ENCODE assay signal across 8 cellular contexts in genomic region chr3:119293105-119293683, GRCh38. TPM values are rescaled to one million over a fixed set of nuclear protein-coding genes. Genes with fewer than 3 reads are reported as not detected.
DNase-seq lines count a peak whose midpoint lies in the region; ATAC-seq and TF ChIP-seq lines count a peak whose summit lies in the region.

No MANE protein-coding gene starts in this region.

- no peak for TF ChIP-seq CTCF in natural killer cell (IDR thresholded peaks at IDR 0.05)

- H3K4me3 ChIP-seq in ACC112 (ENCODE audit: low read depth, low read length) = peak overlapping the region; percentile 93
- H3K4me3 ChIP-seq in HUES6 (ENCODE audit: low read depth, low read length) = peak overlapping the region; percentile 72

- peak overlapping the region; percentile 79 for H3K9ac ChIP-seq in HUES6 (ENCODE audit: low read length)

- H3K4me1 Mint-ChIP-seq in central memory CD8-positive, alpha-beta T cell = peaks cover 70% of the 10 kb centered on the region
- peaks cover 69 to 76% of the 10 kb centered on the region in 2 donors for H3K4me1 Mint-ChIP-seq in natural killer cell

- H3K4me1 ChIP-seq in ACC112 (ENCODE audit: control insufficient read depth, insufficient read depth, low read length, unreplicated experiment) (peaks cover 24% of the 10 kb centered on the region), HUES6 (ENCODE audit: control insufficient read depth, insufficient read depth, low read length) (peaks cover 26% of the 10 kb centered on the region)

- no peaks in the 10 kb centered on the region for H3K27me3 ChIP-seq in ACC112 (ENCODE audit: insufficient read depth, low read length)
- peaks cover 23% of the 10 kb centered on the region; the same call in 1 of the 2 replicates for H3K27me3 ChIP-seq in HUES6 (ENCODE audit: control insufficient read depth, insufficient read depth, low read length)

- H3K27ac ChIP-seq in ACC112 (ENCODE audit: low read depth, low read length) = 0 out of 2 replicates have a peak overlapping the region, but pooled peaks have one; percentile 68
- H3K27ac ChIP-seq in HUES6 (ENCODE audit: low read depth, low read length) = no peak overlapping the region

- H3K27ac Mint-ChIP-seq in central memory CD8-positive, alpha-beta T cell (ENCODE audit: low read depth) = peak overlapping the region; percentile 97
- H3K27ac Mint-ChIP-seq in natural killer cell = peak overlapping the region; percentile 95 to 97

- intact Hi-C loops in natural killer cell (cut with micrococcal nuclease) = loop anchor here (2.0 to 10.0 kb wide), 2 partner anchors 52 to 802 kb away; partner anchors contain the start of genes B4GALT4 and GSK3B

- peak overlapping the region; percentile 86 for H3K4me3 Mint-ChIP-seq in central memory CD8-positive, alpha-beta T cell
- H3K4me3 Mint-ChIP-seq in natural killer cell = peak overlapping the region; percentile 95

- peak overlapping the region; percentile 94 for H2AFZ ChIP-seq in ACC112 (ENCODE audit: low read length, unreplicated experiment)

- H3K36me3 Mint-ChIP-seq in central memory CD8-positive, alpha-beta T cell (ENCODE audit: insufficient read depth) = peaks cover 17% of the 10 kb centered on the region
- H3K36me3 Mint-ChIP-seq in natural killer cell = peaks cover 4% of the 10 kb centered on the region

- H3K9me3 Mint-ChIP-seq in central memory CD8-positive, alpha-beta T cell = no peaks in the 10 kb centered on the region
- H3K9me3 Mint-ChIP-seq in natural killer cell = no peaks in the 10 kb centered on the region

- no peaks in the 10 kb centered on the region for H3K9me3 ChIP-seq in HUES6 (ENCODE audit: control insufficient read depth, insufficient read depth, low read depth, low read length)

- DNase-seq in central memory CD8-positive, alpha-beta T cell (ENCODE audit: low spot score in 2 of 2) = no peak
- DNase-seq in natural killer cell (no peak), GF-D8 (lab: John Stamatoyannopoulos, UW) (no peak), glomerular visceral epithelial cell (ENCODE audit: extremely low spot score) (no peak)
- no peak for DNase-seq in activated CD4-positive, alpha-beta T cell treated with anti-CD3 and anti-CD28 coated beads for 48 hours

- H3K27me3 Mint-ChIP-seq in central memory CD8-positive, alpha-beta T cell = peaks cover 8% of the 10 kb centered on the region
- peaks cover 9 to 21% of the 10 kb centered on the region in 2 donors for H3K27me3 Mint-ChIP-seq in natural killer cell (ENCODE audit: low read depth in 2 of 2)

- H3K36me3 ChIP-seq in ACC112 (ENCODE audit: insufficient read depth, low read length) = no peaks in the 10 kb centered on the region
- H3K36me3 ChIP-seq in HUES6 (ENCODE audit: control insufficient read depth, insufficient read depth, low read length) = no peaks in the 10 kb centered on the region

- no peak for ATAC-seq in central memory CD8-positive, alpha-beta T cell (replicated peaks; ENCODE audit: extremely low read depth, poor library complexity, severe bottlenecking)
- ATAC-seq in natural killer cell = no peak
- ATAC-seq in HG03432 (IDR thresholded peaks at IDR 0.05; ENCODE audit: unreplicated experiment) = no peak

- H3K79me2 ChIP-seq in ACC112 (ENCODE audit: control insufficient read depth, insufficient read depth, low read length, unreplicated experiment) = peaks cover 34% of the 10 kb centered on the region

RNA-seq across cellular contexts. Expression of gene ARHGAP31, which starts 1.0 kb away (rescaled TPM):
- total RNA-seq in natural killer cell = 1 to 10 TPM; 4.1 to 8.4 (median 8.4) TPM

RNA-seq across cellular contexts. Expression of gene B4GALT4, which starts 52.5 kb away (rescaled TPM):
- 10 to 100 TPM; 35.1 to 54.1 (median 48.8) TPM for total RNA-seq in natural killer cell
